19 cellular contexts compared by ENCODE assay signal in the genomic region with DNA sequence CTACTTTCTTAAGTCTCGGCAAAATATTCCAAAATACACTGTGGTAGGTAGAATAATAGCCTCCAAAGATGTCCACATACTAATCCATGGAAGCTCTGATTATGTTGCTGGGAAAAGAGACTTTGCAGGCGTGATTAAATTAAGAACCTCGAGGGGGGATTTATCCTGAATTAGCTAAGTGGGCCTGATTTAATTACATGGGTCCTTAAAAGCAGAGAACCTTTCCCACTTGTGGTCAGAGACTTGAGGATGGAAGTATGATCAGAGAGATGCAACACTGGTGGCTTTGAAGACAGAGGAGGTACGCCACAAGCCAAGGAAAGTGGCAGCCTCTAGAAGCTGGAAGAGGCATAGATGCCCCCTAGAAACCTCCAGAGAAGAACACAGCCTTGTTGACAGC. TPM values are rescaled to one million over a fixed set of nuclear protein-coding genes. Genes with fewer than 3 reads are reported as not detected.
A peak's percentile ranks its signal among the peaks of the same experiment; 100 is the strongest.
DNase-seq lines count a peak whose midpoint lies in the region; ATAC-seq and TF ChIP-seq lines count a peak whose summit lies in the region.
"Had no signal": no experiment of that assay in that cellular context is flagged by ENCODE, and none has a peak within 500 bp of the region (broad histone marks: within the 10 kb centered on the region; RNA-seq: fewer than 3 reads in every experiment).

No MANE protein-coding gene starts in this region.

- no peaks in the 10 kb centered on the region for H3K9me3 ChIP-seq in T-helper 17 cell (ENCODE audit: control insufficient read depth, low read length, poor library complexity, severe bottlenecking)
- H3K9me3 ChIP-seq: HAP-1, Peyer's patch had no signal

- ATAC-seq in T-helper 17 cell (no peak), GM19328 (IDR thresholded peaks at IDR 0.05; ENCODE audit: unreplicated experiment) (no peak)
- ATAC-seq in activated CD8-positive, alpha-beta memory T cell treated with anti-CD3 and anti-CD28 coated beads, Interleukin-2, amount 10 ng/mL, durations not matched to agents 7 days and 5 days: no peak
- ATAC-seq: CD8-positive, alpha-beta T cell; GM23338 had no signal

- CTCF ChIA-PET in activated CD8-positive, alpha-beta memory T cell treated with anti-CD3 and anti-CD28 coated beads, Interleukin-2, amount 10 ng/mL, durations not matched to agents 7 days and 5 days (lab: Charles Lee): interaction anchor here (0.5 to 2.1 kb wide), 2 partner anchors 29 to 36 kb away, joined by 3 to 5 read pairs; a partner anchor contains a TSS

- peaks cover 9% of the 10 kb centered on the region for H3K9me3 Mint-ChIP-seq in neural crest cell
- peaks cover 5% of the 10 kb centered on the region for H3K9me3 Mint-ChIP-seq in activated CD8-positive, alpha-beta memory T cell treated with anti-CD3 and anti-CD28 coated beads, Interleukin-2, amount 10 ng/mL, durations not matched to agents 7 days and 5 days (ENCODE audit: low read depth)
- H3K9me3 Mint-ChIP-seq: CD8-positive, alpha-beta T cell had no signal

- peak; percentile 6 to 45 for DNase-seq in NCI-H524 (lab: John Stamatoyannopoulos, UW)
- DNase-seq in NCI-H524 treated with DMSO at 0.1 percent for 48 hours (lab: John Stamatoyannopoulos, UW): no peak
- DNase-seq in NCI-H82 (lab: John Stamatoyannopoulos, UW): peak; percentile 94
- no peak for DNase-seq in T-helper 17 cell
- no peak for DNase-seq in neural crest cell (ENCODE audit: low read depth, low spot score)
- no peak for DNase-seq in activated CD8-positive, alpha-beta memory T cell treated with anti-CD3 and anti-CD28 coated beads, Interleukin-2, amount 10 ng/mL, durations not matched to agents 7 days and 5 days
- no peak for DNase-seq in KG1 (lab: John Stamatoyannopoulos, UW)
- DNase-seq: ACHN; CD8-positive, alpha-beta T cell; DMS153; NCI-H1105 treated with DMSO at 0.1 percent for 48 hours; NCI-H2029 treated with DMSO at 0.1 percent for 48 hours; NCI-H2171; NCI-H526 treated with DMSO at 0.1 percent for 48 hours; NK-92 treated with Interleukin-12 subunit alpha and Interleukin-12 subunit beta, amount 100 ng/mL, for 24 hours; Peyer's patch had no signal

- H3K27ac Mint-ChIP-seq in T-helper 17 cell (peak overlapping the region; percentile 37), neural crest cell (ENCODE audit: unreplicated experiment) (no peak overlapping the region)
- no peak overlapping the region for H3K27ac Mint-ChIP-seq in activated CD8-positive, alpha-beta memory T cell treated with anti-CD3 and anti-CD28 coated beads, Interleukin-2, amount 10 ng/mL, durations not matched to agents 7 days and 5 days
- H3K27ac Mint-ChIP-seq: GM23338 had no signal

- no peak for TF ChIP-seq CTCF in neural crest cell (conservative IDR thresholded peaks at IDR 0.05)

- H3K36me3 Mint-ChIP-seq in T-helper 17 cell (ENCODE audit: low read depth) (peaks cover 2% of the 10 kb centered on the region), neural crest cell (ENCODE audit: low read depth) (peaks cover 21% of the 10 kb centered on the region)
- H3K36me3 Mint-ChIP-seq in activated CD8-positive, alpha-beta memory T cell treated with anti-CD3 and anti-CD28 coated beads, Interleukin-2, amount 10 ng/mL, durations not matched to agents 7 days and 5 days: peaks cover 24% of the 10 kb centered on the region

- H3K27me3 Mint-ChIP-seq in T-helper 17 cell: no peaks in the 10 kb centered on the region
- no peaks in the 10 kb centered on the region for H3K27me3 Mint-ChIP-seq in neural crest cell (ENCODE audit: low read depth)
- H3K27me3 Mint-ChIP-seq in activated CD8-positive, alpha-beta memory T cell treated with anti-CD3 and anti-CD28 coated beads, Interleukin-2, amount 10 ng/mL, durations not matched to agents 7 days and 5 days: no peaks in the 10 kb centered on the region

- H3K4me1 Mint-ChIP-seq in T-helper 17 cell (peaks cover 32% of the 10 kb centered on the region), neural crest cell (peaks cover 16% of the 10 kb centered on the region)
- peaks cover 41% of the 10 kb centered on the region for H3K4me1 Mint-ChIP-seq in activated CD8-positive, alpha-beta memory T cell treated with anti-CD3 and anti-CD28 coated beads, Interleukin-2, amount 10 ng/mL, durations not matched to agents 7 days and 5 days

- H3K4me3 Mint-ChIP-seq in T-helper 17 cell: no peak overlapping the region
- H3K4me3 Mint-ChIP-seq in neural crest cell: peak overlapping the region; percentile 58
- no peak overlapping the region for H3K4me3 Mint-ChIP-seq in activated CD8-positive, alpha-beta memory T cell treated with anti-CD3 and anti-CD28 coated beads, Interleukin-2, amount 10 ng/mL, durations not matched to agents 7 days and 5 days
- H3K4me3 Mint-ChIP-seq: GM23338 had no signal

RNA-seq across cellular contexts. Expression of a gene that starts 2.8 kb away (rescaled TPM):
- total RNA-seq in T-helper 17 cell (10 to 100 TPM; 53.3 to 68.4 TPM), neural crest cell (65.8 and 68.7 TPM in 2 replicates)
- total RNA-seq in activated CD8-positive, alpha-beta memory T cell treated with anti-CD3 and anti-CD28 coated beads, Interleukin-2, amount 10 ng/mL, durations not matched to agents 7 days and 5 days: 10 to 100 TPM; 65.8 to 78.3 TPM

RNA-seq across cellular contexts. Expression of a gene that starts 29.4 kb away (rescaled TPM):
- 10 to 100 TPM; 31.3 to 32.1 TPM for total RNA-seq in T-helper 17 cell
- 32.0 and 34.3 TPM in 2 replicates for total RNA-seq in neural crest cell
- total RNA-seq in activated CD8-positive, alpha-beta memory T cell treated with anti-CD3 and anti-CD28 coated beads, Interleukin-2, amount 10 ng/mL, durations not matched to agents 7 days and 5 days: 10 to 100 TPM; 15.2 to 22.3 TPM

RNA-seq across cellular contexts. Expression of a gene that starts 34.6 kb away (rescaled TPM):
- total RNA-seq in T-helper 17 cell: 1,000 to 10,000 TPM; 2,529 to 2,560 TPM
- total RNA-seq in neural crest cell: 2,144 and 2,246 TPM in 2 replicates
- 1,000 to 10,000 TPM; 1,233 to 1,399 TPM for total RNA-seq in activated CD8-positive, alpha-beta memory T cell treated with anti-CD3 and anti-CD28 coated beads, Interleukin-2, amount 10 ng/mL, durations not matched to agents 7 days and 5 days

Comparison
In these comparisons a context has a peak if more than half of its experiments do, and no peak if none do; other contexts are left out.
1. DNase-seq: peak in NCI-H524 (2 of 2) and NCI-H82 (single experiment); none in NCI-H524 treated with DMSO at 0.1 percent for 48 hours (single experiment), T-helper 17 cell (0 of 3), neural crest cell (single experiment), activated CD8-positive, alpha-beta memory T cell treated with anti-CD3 and anti-CD28 coated beads, Interleukin-2, amount 10 ng/mL, durations not matched to agents 7 days and 5 days (single experiment) and KG1 (single experiment).